In the genomic region with DNA sequence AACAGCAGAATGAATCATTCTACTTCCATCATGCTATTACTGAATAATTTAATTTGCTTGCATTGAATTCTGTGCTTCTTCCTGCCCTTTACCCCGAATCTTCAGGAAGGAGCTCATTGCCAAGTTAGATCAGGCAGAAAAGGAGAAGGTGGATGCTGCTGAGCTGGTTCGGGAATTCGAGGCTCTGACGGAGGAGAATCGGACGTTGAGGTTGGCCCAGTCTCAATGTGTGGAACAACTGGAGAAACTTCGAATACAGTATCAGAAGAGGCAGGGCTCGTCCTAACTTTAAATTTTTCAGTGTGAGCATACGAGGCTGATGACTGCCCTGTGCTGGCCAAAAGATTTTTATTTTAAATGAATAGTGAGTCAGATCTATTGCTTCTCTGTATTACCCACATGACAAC, we compare ENCODE assay signal across 15 cellular contexts. TPM values are rescaled to one million over a fixed set of nuclear protein-coding genes. Genes with fewer than 3 reads are reported as not detected.
DNase-seq lines count a peak whose midpoint lies in the region; ATAC-seq and TF ChIP-seq lines count a peak whose summit lies in the region.
"Had no signal": no experiment of that assay in that cellular context is flagged by ENCODE, and none has a peak within 500 bp of the region (broad histone marks: within the 10 kb centered on the region; RNA-seq: fewer than 3 reads in every experiment).

No MANE protein-coding gene starts in this region.

- no TSS peak for BruUV-seq in Calu3 (replicated peaks; lab: Mats Ljungman, UMichigan)

- H3K4me1 Mint-ChIP-seq in Calu3 (ENCODE audit: low read depth, unreplicated experiment) (peaks cover 56% of the 10 kb centered on the region), CD14-positive monocyte (peaks cover 53% of the 10 kb centered on the region)
- peaks cover 9% of the 10 kb centered on the region for H3K4me1 Mint-ChIP-seq in activated T-cell treated with anti-CD3 and anti-CD28 coated beads, Interleukin-2, amount 50 U/mL, for 4 hours (ENCODE audit: low read depth)
- peaks cover 7% of the 10 kb centered on the region for H3K4me1 Mint-ChIP-seq in activated naive CD8-positive, alpha-beta T cell treated with anti-CD3 and anti-CD28 coated beads for 36 hours

- TF ChIP-seq CTCF in Calu3 (IDR thresholded peaks at IDR 0.05; ENCODE audit: unreplicated experiment) = no peak
- TF ChIP-seq CTCF in psoas muscle (IDR thresholded peaks at IDR 0.05) = no peak
- no peak for TF ChIP-seq CTCF in CD14-positive monocyte (IDR thresholded peaks at IDR 0.05)

- CTCF ChIA-PET in Calu3 (lab: Charles Lee) = interaction anchor here (0.7 to 0.9 kb wide), 2 partner anchors 10 to 11 kb away, joined by 3 read pairs; no protein-coding TSS in a partner anchor

- H3K27ac Mint-ChIP-seq in Calu3 (ENCODE audit: unreplicated experiment) (peak overlapping the region; percentile 35), CD14-positive monocyte (no peak overlapping the region)
- H3K27ac Mint-ChIP-seq in activated naive CD8-positive, alpha-beta T cell treated with anti-CD3 and anti-CD28 coated beads for 36 hours = no peak overlapping the region
- H3K27ac Mint-ChIP-seq: immature natural killer cell had no signal

- no peak overlapping the region for H3K4me3 ChIP-seq in SJSA1
- H3K4me3 ChIP-seq in psoas muscle = no peak overlapping the region
- H3K4me3 ChIP-seq: gastroesophageal sphincter had no signal

- peaks cover 9% of the 10 kb centered on the region for H3K36me3 Mint-ChIP-seq in Calu3 (ENCODE audit: insufficient read depth, unreplicated experiment)
- peaks cover 3 to 14% of the 10 kb centered on the region in 2 donors for H3K36me3 Mint-ChIP-seq in CD14-positive monocyte
- H3K36me3 Mint-ChIP-seq in activated T-cell treated with anti-CD3 and anti-CD28 coated beads, Interleukin-2, amount 50 U/mL, for 4 hours (ENCODE audit: insufficient read depth) = peaks cover 6% of the 10 kb centered on the region
- peaks cover 6% of the 10 kb centered on the region for H3K36me3 Mint-ChIP-seq in activated naive CD8-positive, alpha-beta T cell treated with anti-CD3 and anti-CD28 coated beads for 36 hours

- H3K27me3 ChIP-seq in SJSA1 (replicated peaks) (no peaks in the 10 kb centered on the region), psoas muscle (ENCODE audit: insufficient read depth in 3 of 3, low read length in 2 of 3) (no peaks in the 10 kb centered on the region)
- H3K27me3 ChIP-seq: gastroesophageal sphincter had no signal

- ATAC-seq in psoas muscle = peak in 1 of 4 donors; percentile 16
- ATAC-seq in activated T-cell treated with anti-CD3 and anti-CD28 coated beads, Interleukin-2, amount 50 U/mL, for 4 hours = no peak
- ATAC-seq: gastroesophageal sphincter had no signal

- H3K9me3 ChIP-seq in SJSA1 (replicated peaks) (no peaks in the 10 kb centered on the region), psoas muscle (no peaks in the 10 kb centered on the region)
- H3K9me3 ChIP-seq: Caco-2, gastroesophageal sphincter had no signal

- no peak for DNase-seq in Calu3
- DNase-seq in SJSA1 (ENCODE audit: low read depth in 1 of 2, low spot score in 2 of 2) = peak in 1 of 2 experiments; percentile 30
- peak; percentile 52 for DNase-seq in fibroblast of peridontal ligament (ENCODE audit: extremely low read depth)
- no peak for DNase-seq in psoas muscle
- no peak for DNase-seq in CD14-positive monocyte (ENCODE audit: low spot score)
- DNase-seq in amniotic stem cell (lab: John Stamatoyannopoulos, UW) = no peak
- no peak for DNase-seq in activated T-cell treated with anti-CD3 and anti-CD28 coated beads, Interleukin-2, amount 50 U/mL, for 4 hours
- no peak for DNase-seq in activated naive CD8-positive, alpha-beta T cell treated with anti-CD3 and anti-CD28 coated beads for 36 hours
- DNase-seq: Caco-2, GDM1, immature natural killer cell, Karpas-422, NCI-H524, substantia nigra had no signal

- H3K27ac ChIP-seq in SJSA1 = 0 out of 2 replicates have a peak overlapping the region, but pooled peaks have one; percentile 26
- H3K27ac ChIP-seq in psoas muscle = peak overlapping the region; percentile 7

- intact Hi-C loops in Calu3 (cut with micrococcal nuclease; ENCODE audit: unreplicated experiment) (no loop called here), psoas muscle (cut with DNase I) (no loop called here), CD14-positive monocyte (cut with micrococcal nuclease) (no loop called here)

- H3K4me3 Mint-ChIP-seq in Calu3 (ENCODE audit: low read depth, unreplicated experiment) = no peak overlapping the region
- no peak overlapping the region for H3K4me3 Mint-ChIP-seq in CD14-positive monocyte
- H3K4me3 Mint-ChIP-seq in activated T-cell treated with anti-CD3 and anti-CD28 coated beads, Interleukin-2, amount 50 U/mL, for 4 hours = no peak overlapping the region
- H3K4me3 Mint-ChIP-seq in activated naive CD8-positive, alpha-beta T cell treated with anti-CD3 and anti-CD28 coated beads for 36 hours = no peak overlapping the region
- H3K4me3 Mint-ChIP-seq: immature natural killer cell had no signal

- H3K9me3 Mint-ChIP-seq in Calu3 (ENCODE audit: low read depth, unreplicated experiment) (no peaks in the 10 kb centered on the region), CD14-positive monocyte (peaks cover 0 to 2% (median 0%) of the 10 kb centered on the region in 7 donors)
- H3K9me3 Mint-ChIP-seq in activated T-cell treated with anti-CD3 and anti-CD28 coated beads, Interleukin-2, amount 50 U/mL, for 4 hours = no peaks in the 10 kb centered on the region
- H3K9me3 Mint-ChIP-seq in activated naive CD8-positive, alpha-beta T cell treated with anti-CD3 and anti-CD28 coated beads for 36 hours = no peaks in the 10 kb centered on the region
- H3K9me3 Mint-ChIP-seq: immature natural killer cell had no signal

- no peaks in the 10 kb centered on the region for H3K27me3 Mint-ChIP-seq in Calu3 (ENCODE audit: unreplicated experiment)
- peaks cover 0 to 2% (median 1%) of the 10 kb centered on the region in 3 donors for H3K27me3 Mint-ChIP-seq in CD14-positive monocyte (ENCODE audit: low read depth in 3 of 3)
- H3K27me3 Mint-ChIP-seq in activated T-cell treated with anti-CD3 and anti-CD28 coated beads, Interleukin-2, amount 50 U/mL, for 4 hours (ENCODE audit: low read depth) = no peaks in the 10 kb centered on the region
- H3K27me3 Mint-ChIP-seq in activated naive CD8-positive, alpha-beta T cell treated with anti-CD3 and anti-CD28 coated beads for 36 hours = no peaks in the 10 kb centered on the region

- peaks cover 22% of the 10 kb centered on the region for H3K4me1 ChIP-seq in SJSA1 (replicated peaks)
- peaks cover 10% of the 10 kb centered on the region for H3K4me1 ChIP-seq in psoas muscle

- 50 to 56% (median 52%) methylated on average over 9 of the region's 9 CpGs for WGBS in psoas muscle, 3 donors

- H3K36me3 ChIP-seq in SJSA1 = no peaks in the 10 kb centered on the region
- H3K36me3 ChIP-seq in psoas muscle (ENCODE audit: insufficient read depth in 1 of 2, low read depth in 1 of 2) = no peaks in the 10 kb centered on the region
- H3K36me3 ChIP-seq: gastroesophageal sphincter had no signal

RNA-seq across cellular contexts. Expression of a gene that starts 44.2 kb away (rescaled TPM):
- 2.3 and 2.7 TPM in 2 replicates for total RNA-seq in Calu3 (2022)
- 5.3 and 11.7 TPM in 2 replicates for total RNA-seq in SJSA1 (2014; rRNA removed; shearing (Covaris generic))
- 100 to 1,000 TPM in 1 of 4 donors, 10 to 100 TPM in 3; 15.3 to 107 (median 23.7) TPM for total RNA-seq in psoas muscle
- 10 to 100 TPM in 2 of 3 donors, 1 to 10 TPM in 1; 3.3 to 18.4 (median 12.8) TPM for polyA plus RNA-seq in psoas muscle
- 10 to 100 TPM; 14.6 to 15.8 TPM for polyA plus RNA-seq in CD14-positive monocyte
- total RNA-seq in activated T-cell treated with anti-CD3 and anti-CD28 coated beads, Interleukin-2, amount 50 U/mL, for 4 hours = 1 to 10 TPM in 2 of 3 donors, under 1 TPM in 1; 0.96 to 1.4 (median 1.3) TPM
- 1 to 10 TPM; 4.8 to 5.7 TPM for total RNA-seq in activated naive CD8-positive, alpha-beta T cell treated with anti-CD3 and anti-CD28 coated beads for 36 hours
